Comparison of ENCODE assay signal across 9 cellular contexts in genomic region chr22:49788492-49788891, GRCh38. TPM values are rescaled to one million over a fixed set of nuclear protein-coding genes. Genes with fewer than 3 reads are reported as not detected.
DNase-seq lines count a peak whose midpoint lies in the region; ATAC-seq lines count a peak whose summit lies in the region.
"Had no signal": no experiment of that assay in that cellular context is flagged by ENCODE, and none has a peak within 500 bp of the region (broad histone marks: within the 10 kb centered on the region; RNA-seq: fewer than 3 reads in every experiment).

No MANE protein-coding gene starts in this region.

- no peaks in the 10 kb centered on the region for H3K27me3 Mint-ChIP-seq in stimulated activated naive CD8-positive, alpha-beta T cell treated with anti-CD3 and anti-CD28 coated beads, Interleukin-15, Interleukin-2, amounts not matched to agents 100 ng/mL and 50 ng/mL, for 24 hours

- ATAC-seq in stimulated activated naive CD8-positive, alpha-beta T cell treated with anti-CD3 and anti-CD28 coated beads, Interleukin-15, Interleukin-2, amounts not matched to agents 100 U/mL and 50 U/mL, for 24 hours, result no peak

- peaks cover 40% of the 10 kb centered on the region for H3K4me1 Mint-ChIP-seq in stimulated activated naive CD8-positive, alpha-beta T cell treated with anti-CD3 and anti-CD28 coated beads, Interleukin-15, Interleukin-2, amounts not matched to agents 100 ng/mL and 50 ng/mL, for 24 hours (ENCODE audit: low read depth)

- no peaks in the 10 kb centered on the region for H3K9me3 Mint-ChIP-seq in stimulated activated naive CD8-positive, alpha-beta T cell treated with anti-CD3 and anti-CD28 coated beads, Interleukin-15, Interleukin-2, amounts not matched to agents 100 ng/mL and 50 ng/mL, for 24 hours

- H3K27ac Mint-ChIP-seq in stimulated activated naive CD8-positive, alpha-beta T cell treated with anti-CD3 and anti-CD28 coated beads, Interleukin-15, Interleukin-2, amounts not matched to agents 100 ng/mL and 50 ng/mL, for 24 hours, result peak overlapping the region; percentile 53

- H3K36me3 Mint-ChIP-seq in stimulated activated naive CD8-positive, alpha-beta T cell treated with anti-CD3 and anti-CD28 coated beads, Interleukin-15, Interleukin-2, amounts not matched to agents 100 ng/mL and 50 ng/mL, for 24 hours (ENCODE audit: low read depth), result peaks cover 59% of the 10 kb centered on the region

- H3K4me3 Mint-ChIP-seq in stimulated activated naive CD8-positive, alpha-beta T cell treated with anti-CD3 and anti-CD28 coated beads, Interleukin-15, Interleukin-2, amounts not matched to agents 100 ng/mL and 50 ng/mL, for 24 hours, result no peak overlapping the region

- no peak for DNase-seq in stimulated activated naive CD8-positive, alpha-beta T cell treated with anti-CD3 and anti-CD28 coated beads, Interleukin-15, Interleukin-2, amounts not matched to agents 100 U/mL and 50 U/mL, for 24 hours
- DNase-seq in epidermal melanocyte (ENCODE audit: insufficient read length, low spot score) (peak; percentile 81), mucosa of gallbladder (ENCODE audit: low spot score) (peak; percentile 53), SKM-1 (lab: John Stamatoyannopoulos, UW; ENCODE audit: unreplicated experiment) (no peak), NCI-H226 (no peak), NCI-H2196 (lab: John Stamatoyannopoulos, UW; ENCODE audit: unreplicated experiment) (no peak)
- DNase-seq in stimulated activated CD4-positive, alpha-beta T cell treated with anti-CD3 and anti-CD28 coated beads, Interleukin-4, amount 100 ng/mL, for 4 hours, result no peak
- DNase-seq: brain microvascular endothelial cell had no signal

RNA-seq across cellular contexts. Expression of gene BRD1, which starts 39.2 kb away (rescaled TPM):
- total RNA-seq in mucosa of gallbladder, result 45.3 TPM

Comparison
In these comparisons a context has a peak if more than half of its experiments do, and no peak if none do; other contexts are left out.
1. DNase-seq: peak in epidermal melanocyte (single experiment) and mucosa of gallbladder (single experiment); none in stimulated activated naive CD8-positive, alpha-beta T cell treated with anti-CD3 and anti-CD28 coated beads, Interleukin-15, Interleukin-2, amounts not matched to agents 100 U/mL and 50 U/mL, for 24 hours (single experiment), stimulated activated CD4-positive, alpha-beta T cell treated with anti-CD3 and anti-CD28 coated beads, Interleukin-4, amount 100 ng/mL, for 4 hours (0 of 2), SKM-1 (single experiment), NCI-H226 (single experiment) and NCI-H2196 (single experiment).